In the genomic region with DNA sequence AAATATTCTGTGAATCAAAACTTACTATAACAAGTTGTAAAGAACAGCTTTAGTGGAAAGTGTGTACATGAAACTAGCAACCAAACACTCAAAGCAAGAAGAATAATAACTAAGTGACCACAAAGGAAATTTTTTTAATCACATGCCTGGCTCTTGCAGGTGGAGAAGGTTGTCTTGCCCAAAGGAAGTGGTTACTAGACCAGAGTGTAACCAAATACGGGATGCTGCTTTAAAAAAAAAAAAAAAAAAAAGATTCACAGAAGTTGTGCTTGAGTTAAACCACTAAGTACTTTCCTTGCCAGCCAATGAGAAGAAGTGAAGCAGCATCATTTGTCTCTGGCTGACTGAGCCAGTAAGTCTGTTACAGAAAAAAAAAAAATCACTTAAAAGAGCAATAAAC, we compare ENCODE assay signal across 9 cellular contexts. TPM values are rescaled to one million over a fixed set of nuclear protein-coding genes. Genes with fewer than 3 reads are reported as not detected.
DNase-seq lines count a peak whose midpoint lies in the region; ATAC-seq and TF ChIP-seq lines count a peak whose summit lies in the region.
"Had no signal": no experiment of that assay in that cellular context is flagged by ENCODE, and none has a peak within 500 bp of the region (broad histone marks: within the 10 kb centered on the region; RNA-seq: fewer than 3 reads in every experiment).

No MANE protein-coding gene starts in this region.

- H3K27me3 Mint-ChIP-seq in activated naive CD8-positive, alpha-beta T cell treated with anti-CD3 and anti-CD28 coated beads, Interleukin-2, amount 50 U/mL, for 24 hours, result peaks cover 3% of the 10 kb centered on the region
- H3K27me3 Mint-ChIP-seq in Calu3 (ENCODE audit: unreplicated experiment), result peaks cover 89% of the 10 kb centered on the region

- peak overlapping the region; percentile 84 for H3K27ac Mint-ChIP-seq in activated naive CD8-positive, alpha-beta T cell treated with anti-CD3 and anti-CD28 coated beads, Interleukin-2, amount 50 U/mL, for 24 hours
- no peak overlapping the region for H3K27ac Mint-ChIP-seq in Calu3 (ENCODE audit: unreplicated experiment)

- no peak overlapping the region for H3K9ac ChIP-seq in DND-41 (ENCODE audit: low read depth, low read length)

- intact Hi-C loops in Calu3 (cut with micrococcal nuclease; ENCODE audit: unreplicated experiment), result no loop called here

- H3K4me2 ChIP-seq in DND-41 (ENCODE audit: insufficient read depth, low read length), result peak overlapping the region; percentile 47

- peak overlapping the region; percentile 79 for H3K27ac ChIP-seq in DND-41 (ENCODE audit: low read length)

- peaks cover 45% of the 10 kb centered on the region for H3K4me1 Mint-ChIP-seq in activated naive CD8-positive, alpha-beta T cell treated with anti-CD3 and anti-CD28 coated beads, Interleukin-2, amount 50 U/mL, for 24 hours
- no peaks in the 10 kb centered on the region for H3K4me1 Mint-ChIP-seq in Calu3 (ENCODE audit: low read depth, unreplicated experiment)

- ATAC-seq in DND-41 (ENCODE audit: insufficient read depth, low read depth), result peak; percentile 96
- ATAC-seq in GM19438 (IDR thresholded peaks at IDR 0.05; ENCODE audit: low read depth, unreplicated experiment), result peak; percentile 64
- ATAC-seq in HG03439 (IDR thresholded peaks at IDR 0.05; ENCODE audit: unreplicated experiment), result peak; percentile 78
- ATAC-seq in activated naive CD8-positive, alpha-beta T cell treated with anti-CD3 and anti-CD28 coated beads, Interleukin-2, amount 50 U/mL, for 24 hours, result peak; percentile 88

- H3K4me3 Mint-ChIP-seq in activated naive CD8-positive, alpha-beta T cell treated with anti-CD3 and anti-CD28 coated beads, Interleukin-2, amount 50 U/mL, for 24 hours, result peak overlapping the region; percentile 6
- H3K4me3 Mint-ChIP-seq in Calu3 (ENCODE audit: low read depth, unreplicated experiment), result no peak overlapping the region

- H3K9me3 Mint-ChIP-seq in activated naive CD8-positive, alpha-beta T cell treated with anti-CD3 and anti-CD28 coated beads, Interleukin-2, amount 50 U/mL, for 24 hours, result peaks cover 10% of the 10 kb centered on the region
- H3K9me3 Mint-ChIP-seq in Calu3 (ENCODE audit: low read depth, unreplicated experiment), result no peaks in the 10 kb centered on the region

- BruUV-seq in Calu3 (replicated peaks; lab: Mats Ljungman, UMichigan), result no TSS peak

- peak; percentile 69 for DNase-seq in DND-41
- peak; percentile 11 for DNase-seq in activated naive CD8-positive, alpha-beta T cell treated with anti-CD3 and anti-CD28 coated beads, Interleukin-2, amount 50 U/mL, for 24 hours
- DNase-seq in NCI-H1436 treated with DMSO at 0.1 percent for 48 hours (lab: John Stamatoyannopoulos, UW), result no peak
- DNase-seq in Calu3, result no peak
- DNase-seq in NCI-H1417 treated with DMSO at 0.1 percent for 48 hours (lab: John Stamatoyannopoulos, UW), result no peak
- no peak for DNase-seq in SIG-M5 (lab: John Stamatoyannopoulos, UW)

- CTCF ChIA-PET in Calu3 (lab: Charles Lee), result interaction anchor here (0.7 kb wide), 1 partner anchor 532 kb away, joined by 7 read pairs; no protein-coding TSS in a partner anchor

- H3K36me3 Mint-ChIP-seq in activated naive CD8-positive, alpha-beta T cell treated with anti-CD3 and anti-CD28 coated beads, Interleukin-2, amount 50 U/mL, for 24 hours (ENCODE audit: low read depth), result no peaks in the 10 kb centered on the region
- no peaks in the 10 kb centered on the region for H3K36me3 Mint-ChIP-seq in Calu3 (ENCODE audit: insufficient read depth, unreplicated experiment)

- peaks cover 37% of the 10 kb centered on the region for H3K4me1 ChIP-seq in DND-41 (ENCODE audit: insufficient read depth, low read length)

- no peak overlapping the region for H2AFZ ChIP-seq in DND-41 (ENCODE audit: low read depth, low read length)

- H3K9me3 ChIP-seq in DND-41 (ENCODE audit: insufficient read depth, low read length, severe bottlenecking), result no peaks in the 10 kb centered on the region

- no peaks in the 10 kb centered on the region for H3K79me2 ChIP-seq in DND-41 (ENCODE audit: insufficient read depth, low read length)

- TF ChIP-seq CTCF in DND-41 (IDR thresholded peaks at IDR 0.05; ENCODE audit: borderline replicate concordance, extremely low read depth, low read length, poor library complexity, severe bottlenecking), result no peak
- no peak for TF ChIP-seq CTCF in Calu3 (IDR thresholded peaks at IDR 0.05; ENCODE audit: unreplicated experiment)

- H4K20me1 ChIP-seq in DND-41 (ENCODE audit: insufficient read depth, low read length), result no peaks in the 10 kb centered on the region

- H3K27me3 ChIP-seq in DND-41 (ENCODE audit: insufficient read depth, low read length, poor library complexity), result no peaks in the 10 kb centered on the region

- no peak overlapping the region for H3K4me3 ChIP-seq in DND-41 (ENCODE audit: low read depth in 1 of 2, low read length in 2 of 2)
- H3K4me3 ChIP-seq: skin epidermis had no signal

- no peaks in the 10 kb centered on the region for H3K36me3 ChIP-seq in DND-41 (ENCODE audit: insufficient read depth, low read length)

RNA-seq across cellular contexts. Expression of a gene that starts 19.1 kb away (rescaled TPM):
- 139 and 190 TPM in 2 replicates for total RNA-seq in Calu3 (2022)

RNA-seq across cellular contexts. Expression of a gene that starts 48.4 kb away (rescaled TPM):
- total RNA-seq in Calu3 (2022), result 6.9 and 12.9 TPM in 2 replicates

RNA-seq across cellular contexts. Expression of a gene that starts 55.6 kb away (rescaled TPM):
- 2.1 and 2.4 TPM in 2 replicates for total RNA-seq in Calu3 (2022)

Comparison
In these comparisons a context has a peak if more than half of its experiments do, and no peak if none do; other contexts are left out.
1. DNase-seq: peak in DND-41 (single experiment) and activated naive CD8-positive, alpha-beta T cell treated with anti-CD3 and anti-CD28 coated beads, Interleukin-2, amount 50 U/mL, for 24 hours (single experiment); none in NCI-H1436 treated with DMSO at 0.1 percent for 48 hours (single experiment), Calu3 (single experiment), NCI-H1417 treated with DMSO at 0.1 percent for 48 hours (single experiment) and SIG-M5 (single experiment).
2. Peak in every context shown above with its lines, with median percentiles within 50 percentile points of each other: ATAC-seq.